ENCODE assay signal across 8 cellular contexts in the genomic region with DNA sequence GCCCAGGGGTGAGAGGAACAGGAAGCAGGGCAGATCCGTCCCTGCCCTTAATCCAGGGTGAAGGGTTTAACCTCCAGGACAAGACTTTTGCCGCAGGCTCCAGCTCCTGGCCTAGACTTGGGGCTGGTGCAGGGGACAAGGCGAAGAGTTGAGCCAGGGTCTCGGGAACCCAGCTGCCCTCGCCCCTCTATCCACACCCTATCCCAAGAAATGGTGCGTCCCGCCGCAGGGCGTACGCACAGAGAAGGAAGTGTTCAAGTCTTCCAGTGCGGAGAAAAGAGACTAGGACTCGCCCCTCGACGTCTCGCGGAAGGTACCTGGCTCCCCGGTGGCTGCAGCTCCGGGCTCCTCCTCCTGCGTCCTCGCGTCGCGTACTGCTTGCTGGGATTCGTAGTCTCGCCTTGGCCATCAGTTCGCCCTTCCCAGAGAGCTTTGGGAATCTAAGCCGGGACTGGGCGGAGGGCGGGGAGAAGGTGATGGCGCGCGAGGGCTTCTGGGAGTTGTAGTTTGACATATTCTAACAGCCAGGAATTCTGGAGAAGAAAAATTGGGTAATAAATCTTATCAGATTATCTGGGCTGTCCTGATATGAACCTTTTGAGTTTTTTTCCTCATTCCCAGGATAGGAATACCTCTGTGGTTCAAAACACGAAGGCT. TPM values are rescaled to one million over a fixed set of nuclear protein-coding genes. Genes with fewer than 3 reads are reported as not detected.
DNase-seq lines count a peak whose midpoint lies in the region; ATAC-seq, FAIRE-seq and TF ChIP-seq lines count a peak whose summit lies in the region.

TSS of gene ZMAT5 (minus strand) at position 376 of the 657 bp plus-strand sequence. CDS start 18,463 bp downstream, outside the sequence.

- peak; percentile 97 for DNase-seq in MV-4-11 (lab: John Stamatoyannopoulos, UW)
- DNase-seq in SK-MEL-5 (ENCODE audit: low read depth, low spot score) = peak; percentile 99
- DNase-seq in activated naive CD4-positive, alpha-beta T cell treated with Interleukin-2 at 50 U/mL for 16 hours = peak; percentile 93
- peak; percentile 96 to 98 for DNase-seq in foreskin keratinocyte
- DNase-seq in neural progenitor cell (ENCODE audit: low spot score) = peak; percentile 99
- DNase-seq in stromal cell of bone marrow (ENCODE audit: low read depth) = peak; percentile 95

- peaks cover 11 to 32% of the 10 kb centered on the region in 2 experiments for H3K36me3 ChIP-seq in HEK293 (ENCODE audit: control insufficient read depth in 2 of 2, insufficient read depth in 1 of 2, low read length in 2 of 2)
- H3K36me3 ChIP-seq in neural progenitor cell = no peaks in the 10 kb centered on the region

- in situ Hi-C loops in SK-MEL-5 (cut with HindIII; ENCODE audit: low pct_unique_long_range_greater_than_20kb, low sequenced_read_pairs) = no loop called here

- H3K9me3 ChIP-seq in HEK293 (ENCODE audit: control insufficient read depth, insufficient read depth, low read depth, low read length) (no peaks in the 10 kb centered on the region), neural progenitor cell (ENCODE audit: low read depth) (no peaks in the 10 kb centered on the region)

- H3K27ac Mint-ChIP-seq in neural progenitor cell = peak within 1 kb of the TSS; percentile 99

- H3K4me3 ChIP-seq in HEK293 (ENCODE audit: low read depth, low read length) = peak within 1 kb of the TSS; percentile 80
- H3K4me3 ChIP-seq in neural progenitor cell = peak within 1 kb of the TSS; percentile 76

- CTCF ChIA-PET in HEK293 (lab: Yijun Ruan, JAX) = interaction anchor here (1.0 to 1.7 kb wide), 4 partner anchors 137 to 322 kb away, joined by 3 to 7 read pairs (median 6); no protein-coding TSS in a partner anchor

- H3K27ac ChIP-seq in HEK293 (ENCODE audit: extremely low read depth, low read depth, low read length) = peak within 1 kb of the TSS; percentile 87
- peak within 1 kb of the TSS; percentile 86 for H3K27ac ChIP-seq in foreskin keratinocyte
- H3K27ac ChIP-seq in neural progenitor cell = peak within 1 kb of the TSS; percentile 92

- H3K79me2 ChIP-seq in neural progenitor cell (ENCODE audit: low read depth) = peaks cover 31% of the 10 kb centered on the region

- peak; percentile 98 for FAIRE-seq in G401.6 (lab: Jason Lieb, UNC)

- peaks cover 11% of the 10 kb centered on the region for H3F3A ChIP-seq in neural progenitor cell (ENCODE audit: low read depth)

- peak within 1 kb of the TSS; percentile 100 for H2AFZ ChIP-seq in neural progenitor cell (replicated peaks)

- peaks cover 8% of the 10 kb centered on the region for H3K27me3 Mint-ChIP-seq in neural progenitor cell (ENCODE audit: insufficient read depth, low read depth)

- no peaks in the 10 kb centered on the region for H3K9me3 Mint-ChIP-seq in neural progenitor cell

- peak; percentile 96 for ATAC-seq in foreskin keratinocyte

- peaks cover 25% of the 10 kb centered on the region for H3K4me1 Mint-ChIP-seq in neural progenitor cell

- peaks cover 11% of the 10 kb centered on the region for H3K36me3 Mint-ChIP-seq in neural progenitor cell

- H3K4me1 ChIP-seq in HEK293 (ENCODE audit: control insufficient read depth, insufficient read depth, low read length) (peaks cover 2% of the 10 kb centered on the region; the same call in 1 of the 2 replicates), foreskin keratinocyte (no peaks in the 10 kb centered on the region), neural progenitor cell (peaks cover 6% of the 10 kb centered on the region)

- no peak for TF ChIP-seq CTCF in HEK293 (tag by site-specific recombination; IDR thresholded peaks at IDR 0.05)
- no peak for TF ChIP-seq CTCF in foreskin keratinocyte (conservative IDR thresholded peaks at IDR 0.05)
- TF ChIP-seq CTCF in neural progenitor cell (IDR thresholded peaks at IDR 0.05) = no peak

- peak within 1 kb of the TSS; percentile 100 for H3K4me3 Mint-ChIP-seq in neural progenitor cell

- peak within 1 kb of the TSS; percentile 85 for H3K9ac ChIP-seq in neural progenitor cell

- POLR2A ChIA-PET in HEK293 (lab: Yijun Ruan, JAX) = interaction anchor here (0.6 to 1.5 kb wide), 19 partner anchors 8 to 658 kb away, joined by 3 to 7 read pairs (median 4); partner anchors contain the start of genes CCDC157, MTMR3, SF3A1 and THOC5

- H3K27me3 ChIP-seq in foreskin keratinocyte (no peaks in the 10 kb centered on the region), neural progenitor cell (no peaks in the 10 kb centered on the region)

- peaks cover 4% of the 10 kb centered on the region for H4K20me1 ChIP-seq in neural progenitor cell (ENCODE audit: low read depth)

- peak within 1 kb of the TSS; percentile 85 for H3K4me2 ChIP-seq in neural progenitor cell

TF ChIP-seq in HEK293, 187 proteins besides CTCF, POLR2A, EP300 and RAD21 (continues in another document):
- TF ChIP-seq ZBTB8A (tag by site-specific recombination; IDR thresholded peaks at IDR 0.05) (peak; percentile 55), REST (tag by site-specific recombination; IDR thresholded peaks at IDR 0.05) (no peak), ZBTB48 (tag by site-specific recombination; IDR thresholded peaks at IDR 0.05) (peak; percentile 71; the same call in 1 of the 2 replicates), ZXDB (tag by site-specific recombination; IDR thresholded peaks at IDR 0.05) (peak; percentile 100), ZNF580 (tag by site-specific recombination; IDR thresholded peaks at IDR 0.05) (peak; percentile 39; the same call in 1 of the 2 replicates), ZNF837 (tag by site-specific recombination; IDR thresholded peaks at IDR 0.05) (no peak), ZEB2 (tag by site-specific recombination; IDR thresholded peaks at IDR 0.05) (0 out of 2 replicates have a peak, but pooled peaks have one; percentile 52), ZNF266 (tag by site-specific recombination; IDR thresholded peaks at IDR 0.05; ENCODE audit: low read depth) (no peak), ZNF112 (tag by site-specific recombination; IDR thresholded peaks at IDR 0.05) (no peak), ZNF830 (tag by site-specific recombination; IDR thresholded peaks at IDR 0.05; ENCODE audit: low read depth) (no peak), ZNF76 (tag by site-specific recombination; IDR thresholded peaks at IDR 0.05; ENCODE audit: borderline replicate concordance, low read depth) (peak; percentile 99), TRIM28 (IDR thresholded peaks at IDR 0.05; ENCODE audit: borderline replicate concordance, low read length) (no peak)
- TF ChIP-seq, protein P1, sequence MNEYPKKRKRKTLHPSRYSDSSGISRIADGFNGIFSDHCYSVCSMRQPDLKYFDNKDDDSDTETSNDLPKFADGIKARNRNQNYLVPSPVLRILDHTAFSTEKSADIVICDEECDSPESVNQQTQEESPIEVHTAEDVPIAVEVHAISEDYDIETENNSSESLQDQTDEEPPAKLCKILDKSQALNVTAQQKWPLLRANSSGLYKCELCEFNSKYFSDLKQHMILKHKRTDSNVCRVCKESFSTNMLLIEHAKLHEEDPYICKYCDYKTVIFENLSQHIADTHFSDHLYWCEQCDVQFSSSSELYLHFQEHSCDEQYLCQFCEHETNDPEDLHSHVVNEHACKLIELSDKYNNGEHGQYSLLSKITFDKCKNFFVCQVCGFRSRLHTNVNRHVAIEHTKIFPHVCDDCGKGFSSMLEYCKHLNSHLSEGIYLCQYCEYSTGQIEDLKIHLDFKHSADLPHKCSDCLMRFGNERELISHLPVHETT (tag by site-specific recombination; IDR thresholded peaks at IDR 0.05) = no peak
- TF ChIP-seq, protein P2, sequence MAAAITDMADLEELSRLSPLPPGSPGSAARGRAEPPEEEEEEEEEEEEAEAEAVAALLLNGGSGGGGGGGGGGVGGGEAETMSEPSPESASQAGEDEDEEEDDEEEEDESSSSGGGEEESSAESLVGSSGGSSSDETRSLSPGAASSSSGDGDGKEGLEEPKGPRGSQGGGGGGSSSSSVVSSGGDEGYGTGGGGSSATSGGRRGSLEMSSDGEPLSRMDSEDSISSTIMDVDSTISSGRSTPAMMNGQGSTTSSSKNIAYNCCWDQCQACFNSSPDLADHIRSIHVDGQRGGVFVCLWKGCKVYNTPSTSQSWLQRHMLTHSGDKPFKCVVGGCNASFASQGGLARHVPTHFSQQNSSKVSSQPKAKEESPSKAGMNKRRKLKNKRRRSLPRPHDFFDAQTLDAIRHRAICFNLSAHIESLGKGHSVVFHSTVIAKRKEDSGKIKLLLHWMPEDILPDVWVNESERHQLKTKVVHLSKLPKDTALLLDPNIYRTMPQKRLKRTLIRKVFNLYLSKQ (tag by site-specific recombination; IDR thresholded peaks at IDR 0.05; ENCODE audit: borderline replicate concordance) = no peak

RNA-seq across cellular contexts. Expression of gene ZMAT5, which starts in this region (rescaled TPM):
- 27.7 and 32.7 TPM in 2 replicates for total RNA-seq in SK-MEL-5 (2014; rRNA removed; shearing (Covaris generic))
- polyA plus RNA-seq in SK-MEL-5 (2015; cell fraction: cytosol; rRNA removed) = 30.6 and 37.9 TPM in 2 replicates
- polyA plus RNA-seq in SK-MEL-5 (2015; cell fraction: nucleus; rRNA removed) = 3.9 and 18.6 TPM in 2 replicates
- total RNA-seq in foreskin keratinocyte (14.8 and 15.5 TPM in 2 replicates), neural progenitor cell (ENCODE audit: low replicate concordance) (20.8 and 26.7 TPM in 2 replicates)
- polyA plus RNA-seq in foreskin keratinocyte = 23.2 and 23.9 TPM in 2 replicates

Comparison
In these comparisons a context has a peak if more than half of its experiments do, and no peak if none do; other contexts are left out.
1. Peak in every context shown above with its lines: DNase-seq, ATAC-seq, H3K4me3 ChIP-seq and H3K27ac ChIP-seq.